1 cellular context compared by ENCODE assay signal in genomic region chr1:153565529-153566374, GRCh38.
TF ChIP-seq lines count a peak whose summit lies in the region.

Gene S100A2, minus strand, starts transcription at chr1:153565844. Its CDS starts 1,967 bp downstream, at chr1:153563877.

TF ChIP-seq in SK-N-SH, 30 proteins besides CTCF, POLR2A, EP300 and RAD21 (continued from another document):
- TF ChIP-seq, protein P1, sequence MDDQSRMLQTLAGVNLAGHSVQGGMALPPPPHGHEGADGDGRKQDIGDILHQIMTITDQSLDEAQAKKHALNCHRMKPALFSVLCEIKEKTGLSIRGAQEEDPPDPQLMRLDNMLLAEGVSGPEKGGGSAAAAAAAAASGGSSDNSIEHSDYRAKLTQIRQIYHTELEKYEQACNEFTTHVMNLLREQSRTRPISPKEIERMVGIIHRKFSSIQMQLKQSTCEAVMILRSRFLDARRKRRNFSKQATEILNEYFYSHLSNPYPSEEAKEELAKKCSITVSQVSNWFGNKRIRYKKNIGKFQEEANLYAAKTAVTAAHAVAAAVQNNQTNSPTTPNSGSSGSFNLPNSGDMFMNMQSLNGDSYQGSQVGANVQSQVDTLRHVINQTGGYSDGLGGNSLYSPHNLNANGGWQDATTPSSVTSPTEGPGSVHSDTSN (IDR thresholded peaks at IDR 0.05) = peak; percentile 62; the same call in 1 of the 2 replicates
- TF ChIP-seq RCOR1 (IDR thresholded peaks at IDR 0.05; ENCODE audit: low read length) = no peak
- TF ChIP-seq TAF1 (IDR thresholded peaks at IDR 0.05; ENCODE audit: borderline replicate concordance, low read depth, low read length) = no peak
- TF ChIP-seq MEF2A (IDR thresholded peaks at IDR 0.05; ENCODE audit: borderline replicate concordance, low read depth) = no peak
- TF ChIP-seq YY1 (IDR thresholded peaks at IDR 0.05; ENCODE audit: low read depth) = no peak
- TF ChIP-seq, protein P2, sequence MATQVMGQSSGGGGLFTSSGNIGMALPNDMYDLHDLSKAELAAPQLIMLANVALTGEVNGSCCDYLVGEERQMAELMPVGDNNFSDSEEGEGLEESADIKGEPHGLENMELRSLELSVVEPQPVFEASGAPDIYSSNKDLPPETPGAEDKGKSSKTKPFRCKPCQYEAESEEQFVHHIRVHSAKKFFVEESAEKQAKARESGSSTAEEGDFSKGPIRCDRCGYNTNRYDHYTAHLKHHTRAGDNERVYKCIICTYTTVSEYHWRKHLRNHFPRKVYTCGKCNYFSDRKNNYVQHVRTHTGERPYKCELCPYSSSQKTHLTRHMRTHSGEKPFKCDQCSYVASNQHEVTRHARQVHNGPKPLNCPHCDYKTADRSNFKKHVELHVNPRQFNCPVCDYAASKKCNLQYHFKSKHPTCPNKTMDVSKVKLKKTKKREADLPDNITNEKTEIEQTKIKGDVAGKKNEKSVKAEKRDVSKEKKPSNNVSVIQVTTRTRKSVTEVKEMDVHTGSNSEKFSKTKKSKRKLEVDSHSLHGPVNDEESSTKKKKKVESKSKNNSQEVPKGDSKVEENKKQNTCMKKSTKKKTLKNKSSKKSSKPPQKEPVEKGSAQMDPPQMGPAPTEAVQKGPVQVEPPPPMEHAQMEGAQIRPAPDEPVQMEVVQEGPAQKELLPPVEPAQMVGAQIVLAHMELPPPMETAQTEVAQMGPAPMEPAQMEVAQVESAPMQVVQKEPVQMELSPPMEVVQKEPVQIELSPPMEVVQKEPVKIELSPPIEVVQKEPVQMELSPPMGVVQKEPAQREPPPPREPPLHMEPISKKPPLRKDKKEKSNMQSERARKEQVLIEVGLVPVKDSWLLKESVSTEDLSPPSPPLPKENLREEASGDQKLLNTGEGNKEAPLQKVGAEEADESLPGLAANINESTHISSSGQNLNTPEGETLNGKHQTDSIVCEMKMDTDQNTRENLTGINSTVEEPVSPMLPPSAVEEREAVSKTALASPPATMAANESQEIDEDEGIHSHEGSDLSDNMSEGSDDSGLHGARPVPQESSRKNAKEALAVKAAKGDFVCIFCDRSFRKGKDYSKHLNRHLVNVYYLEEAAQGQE (IDR thresholded peaks at IDR 0.05; ENCODE audit: low read depth, low read length) = no peak
- TF ChIP-seq NRF1 (IDR thresholded peaks at IDR 0.05; ENCODE audit: low read depth, low read length) = no peak
- no peak for TF ChIP-seq CHD2 (IDR thresholded peaks at IDR 0.05; ENCODE audit: low read length, partially characterized antibody)
- TF ChIP-seq NFIC (IDR thresholded peaks at IDR 0.05; ENCODE audit: borderline replicate concordance) = peak; percentile 87
- TF ChIP-seq SMC3 (IDR thresholded peaks at IDR 0.05; ENCODE audit: low read depth, low read length) = no peak
- no peak for TF ChIP-seq ELF1 (IDR thresholded peaks at IDR 0.05)
- TF ChIP-seq JUND (IDR thresholded peaks at IDR 0.05) = peak; percentile 71
- TF ChIP-seq, protein P3, sequence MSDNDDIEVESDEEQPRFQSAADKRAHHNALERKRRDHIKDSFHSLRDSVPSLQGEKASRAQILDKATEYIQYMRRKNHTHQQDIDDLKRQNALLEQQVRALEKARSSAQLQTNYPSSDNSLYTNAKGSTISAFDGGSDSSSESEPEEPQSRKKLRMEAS (IDR thresholded peaks at IDR 0.05; ENCODE audit: low read depth) = peak; percentile 87
- TF ChIP-seq, protein P4, sequence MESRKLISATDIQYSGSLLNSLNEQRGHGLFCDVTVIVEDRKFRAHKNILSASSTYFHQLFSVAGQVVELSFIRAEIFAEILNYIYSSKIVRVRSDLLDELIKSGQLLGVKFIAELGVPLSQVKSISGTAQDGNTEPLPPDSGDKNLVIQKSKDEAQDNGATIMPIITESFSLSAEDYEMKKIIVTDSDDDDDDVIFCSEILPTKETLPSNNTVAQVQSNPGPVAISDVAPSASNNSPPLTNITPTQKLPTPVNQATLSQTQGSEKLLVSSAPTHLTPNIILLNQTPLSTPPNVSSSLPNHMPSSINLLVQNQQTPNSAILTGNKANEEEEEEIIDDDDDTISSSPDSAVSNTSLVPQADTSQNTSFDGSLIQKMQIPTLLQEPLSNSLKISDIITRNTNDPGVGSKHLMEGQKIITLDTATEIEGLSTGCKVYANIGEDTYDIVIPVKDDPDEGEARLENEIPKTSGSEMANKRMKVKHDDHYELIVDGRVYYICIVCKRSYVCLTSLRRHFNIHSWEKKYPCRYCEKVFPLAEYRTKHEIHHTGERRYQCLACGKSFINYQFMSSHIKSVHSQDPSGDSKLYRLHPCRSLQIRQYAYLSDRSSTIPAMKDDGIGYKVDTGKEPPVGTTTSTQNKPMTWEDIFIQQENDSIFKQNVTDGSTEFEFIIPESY (IDR thresholded peaks at IDR 0.05; ENCODE audit: borderline replicate concordance, low read depth) = no peak
- no peak for TF ChIP-seq EZH2phosphoT487 (IDR thresholded peaks at IDR 0.05; ENCODE audit: borderline replicate concordance, low read depth)
